ENCODE assay signal across 20 cellular contexts in the genomic region with DNA sequence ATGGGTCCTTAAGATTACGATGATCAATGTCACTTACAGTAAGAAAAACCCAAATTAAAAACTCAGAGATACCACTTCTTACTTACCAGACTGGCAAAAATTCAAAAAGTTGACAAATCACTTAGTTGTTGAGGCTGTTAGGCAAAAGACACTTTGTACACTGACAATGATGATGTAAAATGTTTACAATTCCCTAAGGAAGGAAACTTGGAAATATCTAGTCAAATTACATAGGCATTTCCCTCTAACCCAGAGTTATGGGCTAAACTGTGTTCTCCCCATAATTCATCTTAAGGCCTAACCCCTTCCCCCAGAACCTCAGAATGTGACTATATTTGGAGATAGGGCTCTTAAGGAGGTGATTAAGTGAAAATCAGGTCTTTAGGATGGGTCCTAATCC.
"Had no signal": no experiment of that assay in that cellular context is flagged by ENCODE, and none has a peak within 500 bp of the region (broad histone marks: within the 10 kb centered on the region; RNA-seq: fewer than 3 reads in every experiment).

No MANE protein-coding gene starts in this region.

- H3K9me3 ChIP-seq: prostate gland, right atrium auricular region, upper lobe of right lung had no signal

- H3K27ac Mint-ChIP-seq: activated CD4-positive, alpha-beta T cell treated with anti-CD3 and anti-CD28 coated beads for 36 hours; activated naive CD4-positive, alpha-beta T cell treated with anti-CD3 and anti-CD28 coated beads, Interleukin-2, amount 50 U/mL, for 72 hours; activated T-helper 1 cell treated with anti-CD3 and anti-CD28 coated beads, Interleukin-12 subunit alpha, Interleukin-12 subunit beta, Interleukin-2, Interleukin-4 antibody, amounts not matched to agents 30 ng/mL and 10 ng/mL and 1 ng/mL, durations not matched to agents 14 hours and 24 hours and 36 hours; dendritic cell treated with granulocyte-macrophage colony-stimulating factor and Interleukin-4, amounts not matched to agents 40 ng/mL and 50 ng/mL, for 4 days; effector memory CD8-positive, alpha-beta T cell; neural progenitor cell; WTC11 had no signal

- H3K27me3 Mint-ChIP-seq: activated CD4-positive, alpha-beta T cell treated with anti-CD3 and anti-CD28 coated beads for 36 hours; dendritic cell treated with granulocyte-macrophage colony-stimulating factor and Interleukin-4, amounts not matched to agents 40 ng/mL and 50 ng/mL, for 4 days; effector memory CD8-positive, alpha-beta T cell; naive thymus-derived CD4-positive, alpha-beta T cell had no signal

- H3K4me1 ChIP-seq: neural progenitor cell, prostate gland, right atrium auricular region, upper lobe of right lung had no signal

- H3K4me3 ChIP-seq: cardiac muscle cell, neural progenitor cell, prostate gland, right atrium auricular region, upper lobe of right lung had no signal

- ATAC-seq: activated CD4-positive, alpha-beta T cell treated with anti-CD3 and anti-CD28 coated beads for 36 hours; activated naive CD4-positive, alpha-beta T cell treated with anti-CD3 and anti-CD28 coated beads, Interleukin-2, amount 50 U/mL, for 72 hours; effector memory CD8-positive, alpha-beta T cell; naive thymus-derived CD4-positive, alpha-beta T cell; upper lobe of right lung; WTC11 had no signal

- H2AFZ ChIP-seq: neural progenitor cell had no signal

- H3K4me1 Mint-ChIP-seq: neural progenitor cell, WTC11 had no signal

- H3K4me3 Mint-ChIP-seq: activated CD4-positive, alpha-beta T cell treated with anti-CD3 and anti-CD28 coated beads for 36 hours; activated T-helper 1 cell treated with anti-CD3 and anti-CD28 coated beads, Interleukin-12 subunit alpha, Interleukin-12 subunit beta, Interleukin-2, Interleukin-4 antibody, amounts not matched to agents 30 ng/mL and 10 ng/mL and 1 ng/mL, durations not matched to agents 14 hours and 24 hours and 36 hours; dendritic cell treated with granulocyte-macrophage colony-stimulating factor and Interleukin-4, amounts not matched to agents 40 ng/mL and 50 ng/mL, for 4 days; effector memory CD8-positive, alpha-beta T cell; naive thymus-derived CD4-positive, alpha-beta T cell; neural progenitor cell; WTC11 had no signal

- H3K4me2 ChIP-seq: neural progenitor cell had no signal

- H3K27me3 ChIP-seq: cardiac muscle cell, neural progenitor cell, right atrium auricular region, upper lobe of right lung had no signal

- H3K9ac ChIP-seq: neural progenitor cell had no signal

- DNase-seq: activated CD4-positive, alpha-beta T cell treated with anti-CD3 and anti-CD28 coated beads for 36 hours; activated CD4-positive, alpha-beta T cell treated with anti-CD3 and anti-CD28 coated beads, Interleukin-2, amount 50 U/mL, for 48 hours; activated gamma-delta T cell treated with Interleukin-2 at 50 U/mL for 16 hours; activated T-cell treated with anti-CD3 and anti-CD28 coated beads for 4 hours; amniotic stem cell; effector memory CD8-positive, alpha-beta T cell; mesendoderm; naive thymus-derived CD4-positive, alpha-beta T cell; small intestine; stimulated activated CD4-positive, alpha-beta T cell treated with anti-CD3 and anti-CD28 coated beads, Interleukin-15, amount 100 ng/mL, for 24 hours; stimulated activated CD4-positive, alpha-beta T cell treated with anti-CD3 and anti-CD28 coated beads, Interleukin-4, amount 100 ng/mL, for 1 hour; upper lobe of right lung had no signal

- H3K9me3 Mint-ChIP-seq: activated naive CD4-positive, alpha-beta T cell treated with anti-CD3 and anti-CD28 coated beads, Interleukin-2, amount 50 U/mL, for 72 hours; activated T-helper 1 cell treated with anti-CD3 and anti-CD28 coated beads, Interleukin-12 subunit alpha, Interleukin-12 subunit beta, Interleukin-2, Interleukin-4 antibody, amounts not matched to agents 30 ng/mL and 10 ng/mL and 1 ng/mL, durations not matched to agents 14 hours and 24 hours and 36 hours; dendritic cell treated with granulocyte-macrophage colony-stimulating factor and Interleukin-4, amounts not matched to agents 40 ng/mL and 50 ng/mL, for 4 days; effector memory CD8-positive, alpha-beta T cell; naive thymus-derived CD4-positive, alpha-beta T cell had no signal

- H3K27ac ChIP-seq: cardiac muscle cell, neural progenitor cell, prostate gland, right atrium auricular region, upper lobe of right lung had no signal
